ENCODE assay signal across 13 cellular contexts in genomic region chrX:110021180-110022022, GRCh38. TPM values are rescaled to one million over a fixed set of nuclear protein-coding genes. Genes with fewer than 3 reads are reported as not detected.
A peak's percentile ranks its signal among the peaks of the same experiment; 100 is the strongest.
DNase-seq lines count a peak whose midpoint lies in the region; ATAC-seq and TF ChIP-seq lines count a peak whose summit lies in the region.
"Had no signal": no experiment of that assay in that cellular context is flagged by ENCODE, and none has a peak within 500 bp of the region (broad histone marks: within the 10 kb centered on the region; RNA-seq: fewer than 3 reads in every experiment).

No MANE protein-coding gene starts in this region.

- H3K27ac ChIP-seq in neutrophil: peak overlapping the region; percentile 65
- H3K27ac ChIP-seq: foreskin keratinocyte, pancreas had no signal

- DNase-seq in AG09319 (ENCODE audit: extremely low read depth, low read depth): peak; percentile 56
- DNase-seq in dermis blood vessel endothelial cell: peak; percentile 45
- no peak for DNase-seq in OCI-M1 (lab: John Stamatoyannopoulos, UW)
- DNase-seq in NOMO-1 treated with DMSO at 0.1 percent for 48 hours (lab: John Stamatoyannopoulos, UW; ENCODE audit: unreplicated experiment): no peak
- no peak for DNase-seq in retina
- DNase-seq: CD4-positive, alpha-beta memory T cell; central memory CD4-positive, alpha-beta T cell; foreskin keratinocyte; pancreas had no signal

- TF ChIP-seq CTCF in AG09319 (IDR thresholded peaks at IDR 0.05; ENCODE audit: low read depth, low read length) (no peak), Loucy (conservative IDR thresholded peaks at IDR 0.05; ENCODE audit: low read length) (no peak), neutrophil (IDR thresholded peaks at IDR 0.05) (no peak)

- no peaks in the 10 kb centered on the region for H3K9me3 ChIP-seq in Loucy (ENCODE audit: insufficient read depth, low read depth, low read length)
- no peaks in the 10 kb centered on the region for H3K9me3 ChIP-seq in neutrophil
- H3K9me3 ChIP-seq: pancreas had no signal

- H3K4me3 ChIP-seq in Loucy (ENCODE audit: low read length, poor library complexity, severe bottlenecking): no peak overlapping the region
- H3K4me3 ChIP-seq in neutrophil (ENCODE audit: low read depth in 1 of 2, low read length in 1 of 2): no peak overlapping the region
- H3K4me3 ChIP-seq: pancreas had no signal

- H3K4me2 ChIP-seq in Loucy (ENCODE audit: low read depth, low read length, poor library complexity, severe bottlenecking): peak overlapping the region; percentile 18

- H3K9ac ChIP-seq in Loucy (ENCODE audit: low read depth, low read length, poor library complexity, severe bottlenecking): no peak overlapping the region

- H3K4me1 ChIP-seq in Loucy (ENCODE audit: insufficient read depth, low read length, poor library complexity, severe bottlenecking) (peaks cover 19% of the 10 kb centered on the region), neutrophil (ENCODE audit: control insufficient read depth in 1 of 2, insufficient read depth in 1 of 2, low read depth in 1 of 2, low read length in 1 of 2) (peaks cover 9 to 12% of the 10 kb centered on the region in 2 experiments)
- H3K4me1 ChIP-seq: pancreas had no signal

- no peak for ATAC-seq in HG02763 (IDR thresholded peaks at IDR 0.05; ENCODE audit: unreplicated experiment)
- ATAC-seq: foreskin keratinocyte, WTC11 had no signal

- no peaks in the 10 kb centered on the region for H3F3A ChIP-seq in Loucy (ENCODE audit: low read depth)

- H3K36me3 ChIP-seq in Loucy (ENCODE audit: insufficient read depth, low read length) (peaks cover 45% of the 10 kb centered on the region; the same call in 1 of the 2 replicates), neutrophil (peaks cover 36% of the 10 kb centered on the region)
- H3K36me3 ChIP-seq: pancreas had no signal

- no peak overlapping the region for H2AFZ ChIP-seq in Loucy (ENCODE audit: low read length)

- H3K9me2 ChIP-seq in Loucy (replicated peaks; ENCODE audit: low read depth, low read length): no peaks in the 10 kb centered on the region

- H3K27me3 ChIP-seq in Loucy (ENCODE audit: insufficient read depth, low read length, poor library complexity, severe bottlenecking): no peaks in the 10 kb centered on the region
- H3K27me3 ChIP-seq in neutrophil: no peaks in the 10 kb centered on the region
- H3K27me3 ChIP-seq: foreskin keratinocyte had no signal

- peaks cover 75% of the 10 kb centered on the region for H3K79me2 ChIP-seq in Loucy (ENCODE audit: insufficient read depth, low read length)

- H4K20me1 ChIP-seq in Loucy (ENCODE audit: insufficient read depth, low read length, poor library complexity, severe bottlenecking): peaks cover 21% of the 10 kb centered on the region

RNA-seq across cellular contexts. Expression of gene TMEM164, which starts 18.5 kb away (rescaled TPM):
- 17.2 and 23.5 TPM in 2 replicates for total RNA-seq in dermis blood vessel endothelial cell

Comparison
In these comparisons a context has a peak if more than half of its experiments do, and no peak if none do; other contexts are left out.
1. DNase-seq: peak in AG09319 (single experiment) and dermis blood vessel endothelial cell (single experiment); none in OCI-M1 (single experiment), NOMO-1 treated with DMSO at 0.1 percent for 48 hours (single experiment) and retina (single experiment).